In the genomic region with DNA sequence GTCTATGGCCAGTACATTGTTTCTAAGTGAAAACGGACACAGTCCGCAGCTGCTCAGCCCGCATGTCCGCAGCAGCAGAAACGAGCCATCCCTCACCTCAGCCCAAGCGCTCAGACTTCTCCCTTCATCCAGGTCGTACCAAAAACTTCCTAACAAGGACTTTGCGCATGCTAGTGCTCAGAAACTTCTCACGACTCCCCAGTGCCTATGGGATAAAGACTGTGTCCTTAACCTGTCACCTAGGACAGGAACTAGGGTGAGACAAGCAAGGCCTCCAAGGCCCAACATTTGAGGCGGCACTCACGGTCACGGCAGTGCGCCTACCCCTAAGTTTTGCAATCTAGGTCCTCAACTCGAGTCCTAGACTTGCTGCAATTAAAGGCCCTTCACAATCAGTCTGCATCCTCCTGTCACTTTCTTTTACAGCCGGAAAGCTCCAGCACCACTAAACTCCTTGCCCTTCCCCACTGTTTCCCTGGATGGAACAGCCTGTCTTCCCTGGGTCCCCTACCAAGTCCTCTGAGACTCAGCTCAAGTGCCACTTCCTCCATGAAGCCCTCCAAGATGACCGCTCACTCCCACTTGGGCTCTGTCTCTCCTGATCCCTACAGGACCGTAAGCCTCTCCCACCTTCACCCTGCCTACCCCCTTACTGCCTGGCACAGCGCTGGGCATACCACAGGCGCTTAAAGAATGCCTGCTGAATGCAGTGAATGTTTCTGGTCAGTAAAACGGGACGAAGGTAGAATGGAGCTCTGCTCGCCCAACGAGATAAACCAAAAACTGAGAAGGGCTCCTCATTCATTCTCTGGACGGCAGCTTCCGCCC, we compare ENCODE assay signal across 8 cellular contexts. TPM values are rescaled to one million over a fixed set of nuclear protein-coding genes. Genes with fewer than 3 reads are reported as not detected.
DNase-seq lines count a peak whose midpoint lies in the region; ATAC-seq and TF ChIP-seq lines count a peak whose summit lies in the region.

No MANE protein-coding gene starts in this region.

- peaks cover 7% of the 10 kb centered on the region for H3K27me3 Mint-ChIP-seq in activated CD4-positive, alpha-beta T cell treated with anti-CD3 and anti-CD28 coated beads, Interleukin-2, amount 10 ng/mL, durations not matched to agents 24 days and 14 days
- H3K27me3 Mint-ChIP-seq in natural killer cell (ENCODE audit: low read depth in 2 of 2) = no peaks in the 10 kb centered on the region

- H3K9me3 ChIP-seq in endocrine pancreas (ENCODE audit: control insufficient read depth, low read length) = no peaks in the 10 kb centered on the region

- H3K9ac ChIP-seq in endocrine pancreas (ENCODE audit: control insufficient read depth, insufficient read depth, low read length) = peak overlapping the region; percentile 65

- peak overlapping the region; percentile 89 for H3K27ac Mint-ChIP-seq in activated CD4-positive, alpha-beta T cell treated with anti-CD3 and anti-CD28 coated beads, Interleukin-2, amount 10 ng/mL, durations not matched to agents 24 days and 14 days
- H3K27ac Mint-ChIP-seq in natural killer cell = peak overlapping the region; percentile 5 to 85

- H3K4me1 Mint-ChIP-seq in activated CD4-positive, alpha-beta T cell treated with anti-CD3 and anti-CD28 coated beads, Interleukin-2, amount 10 ng/mL, durations not matched to agents 24 days and 14 days = peaks cover 40% of the 10 kb centered on the region
- H3K4me1 Mint-ChIP-seq in natural killer cell = peaks cover 29 to 31% of the 10 kb centered on the region in 2 donors

- H3K27me3 ChIP-seq in endocrine pancreas (ENCODE audit: control insufficient read depth, insufficient read depth, low read length) = no peaks in the 10 kb centered on the region

- no peaks in the 10 kb centered on the region for H3K9me3 Mint-ChIP-seq in activated CD4-positive, alpha-beta T cell treated with anti-CD3 and anti-CD28 coated beads, Interleukin-2, amount 10 ng/mL, durations not matched to agents 24 days and 14 days
- no peaks in the 10 kb centered on the region for H3K9me3 Mint-ChIP-seq in natural killer cell

- H3K4me1 ChIP-seq in endocrine pancreas (ENCODE audit: control insufficient read depth, insufficient read depth, low read length) = no peaks in the 10 kb centered on the region

- peaks cover 17% of the 10 kb centered on the region for H3K36me3 Mint-ChIP-seq in activated CD4-positive, alpha-beta T cell treated with anti-CD3 and anti-CD28 coated beads, Interleukin-2, amount 10 ng/mL, durations not matched to agents 24 days and 14 days (ENCODE audit: low read depth)
- no peaks in the 10 kb centered on the region for H3K36me3 Mint-ChIP-seq in natural killer cell

- H3K4me3 Mint-ChIP-seq in activated CD4-positive, alpha-beta T cell treated with anti-CD3 and anti-CD28 coated beads, Interleukin-2, amount 10 ng/mL, durations not matched to agents 24 days and 14 days = peak overlapping the region; percentile 91
- peak overlapping the region; percentile 92 for H3K4me3 Mint-ChIP-seq in natural killer cell

- peak; percentile 63 for DNase-seq in activated CD4-positive, alpha-beta T cell treated with anti-CD3 and anti-CD28 coated beads, Interleukin-2, amount 10 ng/mL, durations not matched to agents 24 days and 14 days
- no peak for DNase-seq in activated CD4-positive, alpha-beta T cell treated with anti-CD3 and anti-CD28 coated beads, Interleukin-2, amount 50 U/mL, for 4 hours
- DNase-seq in natural killer cell (no peak), SW 1271 (lab: John Stamatoyannopoulos, UW) (no peak)

- no peak for TF ChIP-seq CTCF in natural killer cell (IDR thresholded peaks at IDR 0.05)

- no peaks in the 10 kb centered on the region for H3K36me3 ChIP-seq in endocrine pancreas (ENCODE audit: control insufficient read depth, insufficient read depth, low read length)

- peak overlapping the region; percentile 63 for H3K4me3 ChIP-seq in endocrine pancreas (ENCODE audit: control insufficient read depth, insufficient read depth, low read length)

- ATAC-seq in natural killer cell (no peak), HG03520 (IDR thresholded peaks at IDR 0.05; ENCODE audit: unreplicated experiment) (no peak), HG03439 (IDR thresholded peaks at IDR 0.05; ENCODE audit: unreplicated experiment) (no peak)

- intact Hi-C loops in activated CD4-positive, alpha-beta T cell treated with anti-CD3 and anti-CD28 coated beads, Interleukin-2, amount 10 ng/mL, durations not matched to agents 24 days and 14 days (cut with micrococcal nuclease) = no loop called here
- intact Hi-C loops in natural killer cell (cut with micrococcal nuclease) = no loop called here

TF ChIP-seq in PFSK-1, 5 proteins besides CTCF, POLR2A, EP300 and RAD21:
- TF ChIP-seq FOXP2 (optimal IDR thresholded peaks at IDR 0.05; ENCODE audit: borderline replicate concordance, extremely low read depth, extremely low read length, insufficient read depth) (no peak), POLR2AphosphoS5 (IDR thresholded peaks at IDR 0.05; ENCODE audit: low read depth, low read length) (no peak), SIN3A (IDR thresholded peaks at IDR 0.05; ENCODE audit: borderline replicate concordance, insufficient read depth, low read length) (peak; percentile 55; the same call in 1 of the 2 replicates), TAF1 (IDR thresholded peaks at IDR 0.05; ENCODE audit: borderline replicate concordance, insufficient read depth, low read length) (no peak)
- TF ChIP-seq, protein P1, sequence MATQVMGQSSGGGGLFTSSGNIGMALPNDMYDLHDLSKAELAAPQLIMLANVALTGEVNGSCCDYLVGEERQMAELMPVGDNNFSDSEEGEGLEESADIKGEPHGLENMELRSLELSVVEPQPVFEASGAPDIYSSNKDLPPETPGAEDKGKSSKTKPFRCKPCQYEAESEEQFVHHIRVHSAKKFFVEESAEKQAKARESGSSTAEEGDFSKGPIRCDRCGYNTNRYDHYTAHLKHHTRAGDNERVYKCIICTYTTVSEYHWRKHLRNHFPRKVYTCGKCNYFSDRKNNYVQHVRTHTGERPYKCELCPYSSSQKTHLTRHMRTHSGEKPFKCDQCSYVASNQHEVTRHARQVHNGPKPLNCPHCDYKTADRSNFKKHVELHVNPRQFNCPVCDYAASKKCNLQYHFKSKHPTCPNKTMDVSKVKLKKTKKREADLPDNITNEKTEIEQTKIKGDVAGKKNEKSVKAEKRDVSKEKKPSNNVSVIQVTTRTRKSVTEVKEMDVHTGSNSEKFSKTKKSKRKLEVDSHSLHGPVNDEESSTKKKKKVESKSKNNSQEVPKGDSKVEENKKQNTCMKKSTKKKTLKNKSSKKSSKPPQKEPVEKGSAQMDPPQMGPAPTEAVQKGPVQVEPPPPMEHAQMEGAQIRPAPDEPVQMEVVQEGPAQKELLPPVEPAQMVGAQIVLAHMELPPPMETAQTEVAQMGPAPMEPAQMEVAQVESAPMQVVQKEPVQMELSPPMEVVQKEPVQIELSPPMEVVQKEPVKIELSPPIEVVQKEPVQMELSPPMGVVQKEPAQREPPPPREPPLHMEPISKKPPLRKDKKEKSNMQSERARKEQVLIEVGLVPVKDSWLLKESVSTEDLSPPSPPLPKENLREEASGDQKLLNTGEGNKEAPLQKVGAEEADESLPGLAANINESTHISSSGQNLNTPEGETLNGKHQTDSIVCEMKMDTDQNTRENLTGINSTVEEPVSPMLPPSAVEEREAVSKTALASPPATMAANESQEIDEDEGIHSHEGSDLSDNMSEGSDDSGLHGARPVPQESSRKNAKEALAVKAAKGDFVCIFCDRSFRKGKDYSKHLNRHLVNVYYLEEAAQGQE (IDR thresholded peaks at IDR 0.05; ENCODE audit: insufficient read depth in 1 of 2, low read depth in 2 of 2, low read length in 2 of 2) = no peak
TF ChIP-seq in PFSK-1: peak in this region for 1.

RNA-seq across cellular contexts. Expression of a gene that starts 1.2 kb away (rescaled TPM):
- 99.0 and 102 TPM in 2 replicates for total RNA-seq in activated CD4-positive, alpha-beta T cell treated with anti-CD3 and anti-CD28 coated beads, Interleukin-2, amount 10 ng/mL, durations not matched to agents 24 days and 14 days
- polyA plus RNA-seq in PFSK-1 (2012; ENCODE audit: insufficient read length, low read depth) = 44.9 TPM
- 10 to 100 TPM; 14.9 to 19.0 (median 15.5) TPM for total RNA-seq in natural killer cell

RNA-seq across cellular contexts. Expression of a gene that starts 23.2 kb away (rescaled TPM):
- 14.6 and 16.5 TPM in 2 replicates for total RNA-seq in activated CD4-positive, alpha-beta T cell treated with anti-CD3 and anti-CD28 coated beads, Interleukin-2, amount 10 ng/mL, durations not matched to agents 24 days and 14 days
- 6.2 TPM for polyA plus RNA-seq in PFSK-1 (2012; ENCODE audit: insufficient read length, low read depth)
- total RNA-seq in natural killer cell = 1 to 10 TPM; 2.1 to 3.9 (median 3.7) TPM

RNA-seq across cellular contexts. Expression of a gene that starts 49.2 kb away (rescaled TPM):
- 46.2 and 51.6 TPM in 2 replicates for total RNA-seq in activated CD4-positive, alpha-beta T cell treated with anti-CD3 and anti-CD28 coated beads, Interleukin-2, amount 10 ng/mL, durations not matched to agents 24 days and 14 days
- polyA plus RNA-seq in PFSK-1 (2012; ENCODE audit: insufficient read length, low read depth) = 43.3 TPM
- total RNA-seq in natural killer cell = 10 to 100 TPM; 57.4 to 73.5 (median 67.9) TPM
